In the genomic region with DNA sequence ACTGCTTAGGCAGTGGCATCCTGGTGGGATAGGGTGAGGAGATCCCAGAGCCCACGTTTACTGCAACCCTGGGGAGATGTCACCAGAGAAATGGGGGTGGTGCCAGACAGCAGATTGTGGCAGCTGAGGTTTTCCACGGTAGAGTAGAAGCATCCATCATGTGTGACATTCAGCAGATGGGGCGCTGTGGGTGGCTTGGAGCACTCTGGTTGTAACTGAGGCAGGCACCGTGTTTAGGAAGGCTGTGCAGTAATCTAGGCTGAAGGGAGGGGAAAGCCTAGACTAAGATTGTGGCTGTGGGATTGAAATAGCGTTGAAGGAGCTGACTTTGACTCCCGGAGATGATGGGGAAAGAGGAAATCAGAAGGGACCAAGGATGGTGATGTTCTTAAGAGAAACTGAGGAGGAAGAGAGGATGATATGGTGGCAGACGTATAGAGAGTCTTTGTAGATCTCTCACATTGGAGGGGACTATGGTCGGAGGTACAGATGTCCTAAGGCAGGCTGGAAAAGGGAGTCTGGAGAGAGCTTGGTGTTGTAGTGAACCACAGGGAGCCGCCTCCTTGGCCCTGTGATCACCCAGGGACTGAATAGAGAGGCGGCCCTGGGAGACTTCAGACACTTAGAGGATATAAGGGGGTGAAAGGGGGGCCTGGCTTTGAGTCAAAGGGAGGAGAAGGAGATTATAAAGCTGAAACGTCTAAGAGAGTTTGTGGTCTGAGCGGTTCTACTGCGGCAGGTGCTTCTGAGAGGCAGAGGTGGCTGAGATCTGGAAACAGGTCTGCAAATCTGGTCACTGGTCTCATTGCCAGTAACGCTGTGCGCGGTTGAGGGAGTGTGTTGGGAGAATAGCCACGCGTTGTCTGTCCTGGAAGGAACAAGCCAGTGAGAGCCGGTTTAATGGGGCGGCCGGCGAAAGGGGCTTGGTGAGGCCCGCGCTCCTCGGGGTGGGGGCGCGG, we compare ENCODE assay signal across 8 cellular contexts. TPM values are rescaled to one million over a fixed set of nuclear protein-coding genes. Genes with fewer than 3 reads are reported as not detected.
A peak's percentile ranks its signal among the peaks of the same experiment; 100 is the strongest.
DNase-seq lines count a peak whose midpoint lies in the region; ATAC-seq and TF ChIP-seq lines count a peak whose summit lies in the region.

No MANE protein-coding gene starts in this region.

- no peak for TF ChIP-seq POLR2A in esophagus squamous epithelium (IDR thresholded peaks at IDR 0.05)

- H3K4me3 ChIP-seq in esophagus squamous epithelium = peak overlapping the region; percentile 60 to 80 (median 76)
- peak overlapping the region; percentile 78 to 79 for H3K4me3 ChIP-seq in neutrophil (ENCODE audit: low read depth in 1 of 2, low read length in 1 of 2)

- peak; percentile 40 for DNase-seq in NCI-H748 (lab: John Stamatoyannopoulos, UW; ENCODE audit: unreplicated experiment)
- no peak for DNase-seq in NCI-H748 treated with DMSO at 0.1 percent for 48 hours (lab: John Stamatoyannopoulos, UW)
- DNase-seq in HT-29 (ENCODE audit: low spot score) = peak; percentile 75
- peak; percentile 70 for DNase-seq in activated CD8-positive, alpha-beta T cell treated with anti-CD3 and anti-CD28 coated beads for 36 hours
- DNase-seq in esophagus squamous epithelium (lab: John Stamatoyannopoulos, UW) = no peak
- DNase-seq in occipital lobe (lab: John Stamatoyannopoulos, UW) = no peak
- no peak for DNase-seq in amniotic stem cell (lab: John Stamatoyannopoulos, UW)

- peak overlapping the region; percentile 93 to 99 (median 98) for H3K27ac ChIP-seq in esophagus squamous epithelium
- peak overlapping the region; percentile 76 for H3K27ac ChIP-seq in neutrophil

- H3K4me1 Mint-ChIP-seq in activated CD8-positive, alpha-beta T cell treated with anti-CD3 and anti-CD28 coated beads for 36 hours (ENCODE audit: low read depth) = peaks cover 49% of the 10 kb centered on the region

- CTCF ChIA-PET in activated CD8-positive, alpha-beta T cell treated with anti-CD3 and anti-CD28 coated beads for 36 hours (lab: Charles Lee) = interaction anchor here (2.1 to 7.9 kb wide), 3 partner anchors 36 to 91 kb away, joined by 5 to 98 read pairs (median 13); no protein-coding TSS in a partner anchor

- no peaks in the 10 kb centered on the region for H3K9me3 Mint-ChIP-seq in activated CD8-positive, alpha-beta T cell treated with anti-CD3 and anti-CD28 coated beads for 36 hours

- H3K36me3 ChIP-seq in esophagus squamous epithelium = no peaks in the 10 kb centered on the region
- no peaks in the 10 kb centered on the region for H3K36me3 ChIP-seq in neutrophil

- H3K27me3 Mint-ChIP-seq in activated CD8-positive, alpha-beta T cell treated with anti-CD3 and anti-CD28 coated beads for 36 hours = no peaks in the 10 kb centered on the region

- WGBS in esophagus squamous epithelium, 2 donors = 1 to 4% methylated on average over 23 to 24 of the region's 27 CpGs

- peak; percentile 19 for ATAC-seq in activated CD8-positive, alpha-beta T cell treated with anti-CD3 and anti-CD28 coated beads for 36 hours

- intact Hi-C loops in activated CD8-positive, alpha-beta T cell treated with anti-CD3 and anti-CD28 coated beads for 36 hours (cut with micrococcal nuclease) = no loop called here
- intact Hi-C loops in esophagus squamous epithelium (cut with DNase I) = no loop called here

- peaks cover 18 to 88% (median 42%) of the 10 kb centered on the region in 3 donors for H3K4me1 ChIP-seq in esophagus squamous epithelium
- peaks cover 52 to 55% of the 10 kb centered on the region in 2 experiments for H3K4me1 ChIP-seq in neutrophil (ENCODE audit: control insufficient read depth in 1 of 2, insufficient read depth in 1 of 2, low read depth in 1 of 2, low read length in 1 of 2)

- H3K27ac Mint-ChIP-seq in activated CD8-positive, alpha-beta T cell treated with anti-CD3 and anti-CD28 coated beads for 36 hours = peak overlapping the region; percentile 71

- no peak for TF ChIP-seq CTCF in activated CD8-positive, alpha-beta T cell treated with anti-CD3 and anti-CD28 coated beads for 36 hours (IDR thresholded peaks at IDR 0.05)
- TF ChIP-seq CTCF in esophagus squamous epithelium (IDR thresholded peaks at IDR 0.05) (no peak), neutrophil (IDR thresholded peaks at IDR 0.05) (no peak)

- POLR2A ChIA-PET in activated CD8-positive, alpha-beta T cell treated with anti-CD3 and anti-CD28 coated beads for 36 hours (lab: Charles Lee) = interaction anchor here (0.6 to 1.7 kb wide), 6 partner anchors 18 to 750 kb away, joined by 3 to 8 read pairs (median 3); a partner anchor contains a TSS

- H3K36me3 Mint-ChIP-seq in activated CD8-positive, alpha-beta T cell treated with anti-CD3 and anti-CD28 coated beads for 36 hours (ENCODE audit: low read depth) = peaks cover 2% of the 10 kb centered on the region

- peak overlapping the region; percentile 81 for H3K4me3 Mint-ChIP-seq in activated CD8-positive, alpha-beta T cell treated with anti-CD3 and anti-CD28 coated beads for 36 hours

- H3K27me3 ChIP-seq in esophagus squamous epithelium = no peaks in the 10 kb centered on the region
- no peaks in the 10 kb centered on the region for H3K27me3 ChIP-seq in neutrophil

- H3K9me3 ChIP-seq in esophagus squamous epithelium = no peaks in the 10 kb centered on the region
- H3K9me3 ChIP-seq in neutrophil = no peaks in the 10 kb centered on the region

RNA-seq across cellular contexts. Expression of a gene that starts 0.8 kb away (rescaled TPM):
- 36.1 and 39.2 TPM in 2 replicates for total RNA-seq in HT-29 (2014; rRNA removed; shearing (Covaris generic))
- total RNA-seq in activated CD8-positive, alpha-beta T cell treated with anti-CD3 and anti-CD28 coated beads for 36 hours = 1 to 10 TPM; 5.6 to 6.0 TPM
- total RNA-seq in esophagus squamous epithelium (10 to 100 TPM in 1 of 4 donors, 1 to 10 TPM in 3; 7.5 to 10.1 (median 8.8) TPM), occipital lobe (0.31 TPM)

RNA-seq across cellular contexts. Expression of a gene that starts 45.6 kb away (rescaled TPM):
- total RNA-seq in HT-29 (2014; rRNA removed; shearing (Covaris generic)) = 15.3 and 19.8 TPM in 2 replicates
- 1,000 to 10,000 TPM; 2,892 to 2,968 TPM for total RNA-seq in activated CD8-positive, alpha-beta T cell treated with anti-CD3 and anti-CD28 coated beads for 36 hours
- total RNA-seq in esophagus squamous epithelium (1,000 to 10,000 TPM in 1 of 4 donors, 100 to 1,000 TPM in 3; 193 to 1,414 (median 554) TPM), occipital lobe (34.3 TPM)

Comparison
In these comparisons a context has a peak if more than half of its experiments do, and no peak if none do; other contexts are left out.
1. DNase-seq: peak in NCI-H748 (single experiment), HT-29 (single experiment) and activated CD8-positive, alpha-beta T cell treated with anti-CD3 and anti-CD28 coated beads for 36 hours (single experiment); none in NCI-H748 treated with DMSO at 0.1 percent for 48 hours (single experiment), esophagus squamous epithelium (single experiment), occipital lobe (single experiment) and amniotic stem cell (single experiment).